ENCODE assay signal across 11 cellular contexts in genomic region chr12:19154696-19155095, GRCh38.
"Had no signal": no experiment of that assay in that cellular context is flagged by ENCODE, and none has a peak within 500 bp of the region (broad histone marks: within the 10 kb centered on the region; RNA-seq: fewer than 3 reads in every experiment).

No MANE protein-coding gene starts in this region.

- H3K9me3 ChIP-seq: pancreas, tibial artery, uterus had no signal

- H3K4me3 ChIP-seq: pancreas, tibial artery, uterus had no signal

- H3K27ac Mint-ChIP-seq: immature natural killer cell; memory B cell; stimulated activated effector memory CD8-positive, alpha-beta T cell treated with anti-CD3 and anti-CD28 coated beads, Interleukin-12 subunit alpha, Interleukin-12 subunit beta, amount 100 ng/mL, for 72 hours had no signal

- ATAC-seq: left lobe of liver; pancreas; stimulated activated effector memory CD8-positive, alpha-beta T cell treated with anti-CD3 and anti-CD28 coated beads, Interleukin-12 subunit alpha, Interleukin-12 subunit beta, amount 100 ng/mL, for 72 hours had no signal

- H3K4me1 Mint-ChIP-seq: immature natural killer cell, memory B cell had no signal

- H3K36me3 Mint-ChIP-seq: memory B cell; stimulated activated effector memory CD8-positive, alpha-beta T cell treated with anti-CD3 and anti-CD28 coated beads, Interleukin-12 subunit alpha, Interleukin-12 subunit beta, amount 100 ng/mL, for 72 hours had no signal

- H3K9me3 Mint-ChIP-seq: immature natural killer cell; stimulated activated effector memory CD8-positive, alpha-beta T cell treated with anti-CD3 and anti-CD28 coated beads, Interleukin-12 subunit alpha, Interleukin-12 subunit beta, amount 100 ng/mL, for 72 hours had no signal

- H3K27ac ChIP-seq: brain microvascular endothelial cell, pancreas, tibial artery had no signal

- DNase-seq: activated naive CD4-positive, alpha-beta T cell treated with anti-CD3 and anti-CD28 coated beads, Interleukin-2, amount 50 U/mL, for 16 hours; activated T-cell treated with anti-CD3 and anti-CD28 coated beads, Interleukin-2, amount 50 U/mL, for 1 hour; amniotic stem cell; brain microvascular endothelial cell; immature natural killer cell; pancreas; tibial artery; uterus had no signal

- H3K36me3 ChIP-seq: pancreas, tibial artery, uterus had no signal

- H3K27me3 ChIP-seq: brain microvascular endothelial cell, pancreas, tibial artery, uterus had no signal

- H3K4me3 Mint-ChIP-seq: immature natural killer cell; memory B cell; stimulated activated effector memory CD8-positive, alpha-beta T cell treated with anti-CD3 and anti-CD28 coated beads, Interleukin-12 subunit alpha, Interleukin-12 subunit beta, amount 100 ng/mL, for 72 hours had no signal
